In the genomic region with DNA sequence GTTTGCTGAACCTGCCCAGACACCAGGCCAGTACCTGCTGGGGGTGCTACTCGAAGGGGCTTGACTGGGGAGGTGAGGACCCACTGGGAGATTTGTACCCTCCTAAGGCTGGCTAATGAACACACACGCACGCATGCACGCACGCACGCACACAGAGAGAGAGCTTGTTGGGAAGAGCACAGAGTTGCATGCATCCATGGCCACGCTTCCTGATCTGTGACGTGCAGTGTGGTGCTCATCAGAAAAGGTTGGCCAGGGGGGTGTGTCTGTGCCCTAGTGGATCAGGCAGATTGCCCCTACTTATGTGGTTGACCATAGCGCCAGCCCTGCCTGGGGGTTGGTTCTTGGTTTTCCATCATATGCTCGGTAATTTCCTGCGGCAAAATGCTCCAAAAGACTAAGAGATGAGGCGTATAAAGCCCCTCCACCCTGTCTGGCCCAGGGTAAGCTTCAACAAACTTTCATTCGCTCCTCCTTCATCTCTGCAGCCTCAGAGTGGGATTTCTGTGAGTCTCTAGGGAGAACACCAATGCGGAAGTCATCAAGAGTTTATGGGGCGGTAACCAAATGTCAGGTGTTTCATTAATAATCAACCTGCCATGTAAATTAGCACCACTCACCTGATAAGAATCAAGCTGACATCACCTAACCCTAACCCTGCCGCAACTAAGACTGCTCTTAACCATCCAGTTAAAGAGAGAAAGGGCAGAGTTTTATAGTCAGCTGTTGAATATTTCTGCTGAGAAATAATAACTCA, we compare ENCODE assay signal across 1 cellular context.
TF ChIP-seq lines count a peak whose summit lies in the region.

No MANE protein-coding gene starts in this region.

TF ChIP-seq in GM12878, 131 proteins besides CTCF, POLR2A, EP300 and RAD21:
- no peak for TF ChIP-seq CREB1 (IDR thresholded peaks at IDR 0.05; ENCODE audit: low read depth)
- no peak for TF ChIP-seq ZBTB33 (IDR thresholded peaks at IDR 0.05)
- TF ChIP-seq SMAD5 (IDR thresholded peaks at IDR 0.05; ENCODE audit: low read depth) = no peak
- TF ChIP-seq ATF3 (IDR thresholded peaks at IDR 0.05; ENCODE audit: borderline replicate concordance, extremely low read depth, low read depth, low read length) = no peak
- TF ChIP-seq IRF3 (IDR thresholded peaks at IDR 0.05) = no peak
- TF ChIP-seq, protein P1, sequence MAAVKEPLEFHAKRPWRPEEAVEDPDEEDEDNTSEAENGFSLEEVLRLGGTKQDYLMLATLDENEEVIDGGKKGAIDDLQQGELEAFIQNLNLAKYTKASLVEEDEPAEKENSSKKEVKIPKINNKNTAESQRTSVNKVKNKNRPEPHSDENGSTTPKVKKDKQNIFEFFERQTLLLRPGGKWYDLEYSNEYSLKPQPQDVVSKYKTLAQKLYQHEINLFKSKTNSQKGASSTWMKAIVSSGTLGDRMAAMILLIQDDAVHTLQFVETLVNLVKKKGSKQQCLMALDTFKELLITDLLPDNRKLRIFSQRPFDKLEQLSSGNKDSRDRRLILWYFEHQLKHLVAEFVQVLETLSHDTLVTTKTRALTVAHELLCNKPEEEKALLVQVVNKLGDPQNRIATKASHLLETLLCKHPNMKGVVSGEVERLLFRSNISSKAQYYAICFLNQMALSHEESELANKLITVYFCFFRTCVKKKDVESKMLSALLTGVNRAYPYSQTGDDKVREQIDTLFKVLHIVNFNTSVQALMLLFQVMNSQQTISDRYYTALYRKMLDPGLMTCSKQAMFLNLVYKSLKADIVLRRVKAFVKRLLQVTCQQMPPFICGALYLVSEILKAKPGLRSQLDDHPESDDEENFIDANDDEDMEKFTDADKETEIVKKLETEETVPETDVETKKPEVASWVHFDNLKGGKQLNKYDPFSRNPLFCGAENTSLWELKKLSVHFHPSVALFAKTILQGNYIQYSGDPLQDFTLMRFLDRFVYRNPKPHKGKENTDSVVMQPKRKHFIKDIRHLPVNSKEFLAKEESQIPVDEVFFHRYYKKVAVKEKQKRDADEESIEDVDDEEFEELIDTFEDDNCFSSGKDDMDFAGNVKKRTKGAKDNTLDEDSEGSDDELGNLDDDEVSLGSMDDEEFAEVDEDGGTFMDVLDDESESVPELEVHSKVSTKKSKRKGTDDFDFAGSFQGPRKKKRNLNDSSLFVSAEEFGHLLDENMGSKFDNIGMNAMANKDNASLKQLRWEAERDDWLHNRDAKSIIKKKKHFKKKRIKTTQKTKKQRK (IDR thresholded peaks at IDR 0.05; ENCODE audit: low read depth, low read length) = no peak
- TF ChIP-seq ZNF384 (IDR thresholded peaks at IDR 0.05; ENCODE audit: borderline replicate concordance, low read depth, low read length) = no peak
- peak; percentile 18 for TF ChIP-seq NR2C2 (IDR thresholded peaks at IDR 0.05; ENCODE audit: borderline replicate concordance, control insufficient read depth, insufficient read length, low read depth)
- TF ChIP-seq SPI1 (IDR thresholded peaks at IDR 0.05; ENCODE audit: borderline replicate concordance, insufficient read depth, low read depth, low read length) = no peak
- TF ChIP-seq BCLAF1 (IDR thresholded peaks at IDR 0.05) = no peak
- no peak for TF ChIP-seq RCOR1 (conservative IDR thresholded peaks at IDR 0.05; ENCODE audit: low read depth, low read length)
- TF ChIP-seq RB1 (IDR thresholded peaks at IDR 0.05; ENCODE audit: borderline replicate concordance) = no peak
- TF ChIP-seq BACH1 (IDR thresholded peaks at IDR 0.05; ENCODE audit: borderline replicate concordance) = no peak
- TF ChIP-seq MEF2B (IDR thresholded peaks at IDR 0.05; ENCODE audit: partially characterized antibody, poor library complexity, severe bottlenecking) = peak; percentile 41
